9 cellular contexts compared by ENCODE assay signal in the genomic region with DNA sequence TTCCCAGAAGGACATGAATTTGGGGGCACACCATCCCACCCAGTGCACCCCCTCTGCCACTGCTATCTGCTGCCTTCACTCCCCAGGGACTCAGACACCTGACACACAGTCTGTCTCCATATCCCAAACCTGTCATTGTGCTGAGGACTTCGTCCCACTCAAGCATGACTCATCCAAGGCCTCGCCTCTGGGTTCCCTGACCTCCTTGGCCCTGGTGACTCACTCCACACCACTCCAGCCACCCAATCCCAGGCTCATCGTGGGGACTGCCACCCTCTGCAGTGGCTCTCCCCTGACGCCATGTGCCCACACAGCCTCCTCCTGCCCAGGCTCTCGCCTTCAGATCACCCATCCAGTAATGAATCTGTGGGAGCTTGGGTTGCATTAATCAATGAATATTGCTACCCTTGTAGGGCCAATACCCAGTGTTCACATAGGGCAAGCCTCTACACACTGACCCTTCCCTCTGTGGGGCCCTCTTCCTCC. TPM values are rescaled to one million over a fixed set of nuclear protein-coding genes. Genes with fewer than 3 reads are reported as not detected.
A peak's percentile ranks its signal among the peaks of the same experiment; 100 is the strongest.
DNase-seq lines count a peak whose midpoint lies in the region; ATAC-seq and TF ChIP-seq lines count a peak whose summit lies in the region.
"Had no signal": no experiment of that assay in that cellular context is flagged by ENCODE, and none has a peak within 500 bp of the region (broad histone marks: within the 10 kb centered on the region; RNA-seq: fewer than 3 reads in every experiment).

No MANE protein-coding gene starts in this region.

- DNase-seq in activated effector memory CD4-positive, alpha-beta T cell treated with anti-CD3 and anti-CD28 coated beads, Interleukin-2, amount 50 U/mL, for 16 hours, result peak; percentile 57
- no peak for DNase-seq in activated effector memory CD4-positive, alpha-beta T cell treated with Interleukin-2 at 50 U/mL for 16 hours
- peak; percentile 44 for DNase-seq in RWPE1 (ENCODE audit: low spot score)
- peak; percentile 52 for DNase-seq in stomach
- no peak for DNase-seq in DMS153 (lab: John Stamatoyannopoulos, UW)
- DNase-seq in NCI-H510A treated with DMSO at 0.1 percent for 48 hours (lab: John Stamatoyannopoulos, UW), result no peak
- no peak for DNase-seq in GOT3 (lab: John Stamatoyannopoulos, UW)
- DNase-seq: NCI-H1436 had no signal

- H3K27ac ChIP-seq in RWPE1, result no peak overlapping the region
- no peak overlapping the region for H3K27ac ChIP-seq in gastroesophageal sphincter
- H3K27ac ChIP-seq in stomach, result no peak overlapping the region

- H3K9me3 ChIP-seq in gastroesophageal sphincter (no peaks in the 10 kb centered on the region), stomach (no peaks in the 10 kb centered on the region)

- peak; percentile 32 for ATAC-seq in gastroesophageal sphincter

- no peak overlapping the region for H3K4me3 ChIP-seq in gastroesophageal sphincter
- H3K4me3 ChIP-seq in stomach, result no peak overlapping the region

- TF ChIP-seq POLR2A in gastroesophageal sphincter (IDR thresholded peaks at IDR 0.05), result no peak
- no peak for TF ChIP-seq POLR2A in stomach (IDR thresholded peaks at IDR 0.05)

- 51 to 63% methylated on average over 4 to 5 of the region's 5 CpGs for WGBS in gastroesophageal sphincter (ENCODE audit: low coverage in 1 of 2), 2 donors
- 49 to 66% (median 55%) methylated on average over 5 of the region's 5 CpGs for WGBS in stomach, 5 donors

- POLR2A ChIA-PET in RWPE1 (lab: Yijun Ruan, JAX; ENCODE audit: low non-redundant PET), result no interaction called here

- no peaks in the 10 kb centered on the region for H3K4me1 ChIP-seq in gastroesophageal sphincter
- H3K4me1 ChIP-seq in stomach, result peaks cover 0 to 15% (median 3%) of the 10 kb centered on the region in 4 donors

- TF ChIP-seq EP300 in gastroesophageal sphincter (IDR thresholded peaks at IDR 0.05) (no peak), stomach (IDR thresholded peaks at IDR 0.05) (no peak)

- H3K27me3 ChIP-seq in gastroesophageal sphincter (peaks cover 11% of the 10 kb centered on the region), stomach (no peaks in the 10 kb centered on the region)

- CTCF ChIA-PET in RWPE1 (lab: Yijun Ruan, JAX), result interaction anchor here (0.6 kb wide), 1 partner anchor 284 kb away, joined by 3 read pairs; no protein-coding TSS in a partner anchor

- intact Hi-C loops in stomach (cut with DNase I; ENCODE audit: low total_unique reads), result no loop called here

- H3K36me3 ChIP-seq in gastroesophageal sphincter, result no peaks in the 10 kb centered on the region
- no peaks in the 10 kb centered on the region for H3K36me3 ChIP-seq in stomach

- TF ChIP-seq CTCF in RWPE1 (conservative IDR thresholded peaks at IDR 0.05; ENCODE audit: low read depth) (no peak), gastroesophageal sphincter (IDR thresholded peaks at IDR 0.05) (no peak), stomach (IDR thresholded peaks at IDR 0.05) (no peak)

RNA-seq across cellular contexts. Expression of a gene that starts 6.6 kb away (rescaled TPM):
- total RNA-seq in gastroesophageal sphincter (10 to 100 TPM; 18.8 to 52.1 (median 30.7) TPM), stomach (10 to 100 TPM in 4 of 5 donors, 1 to 10 TPM in 1; 9.9 to 65.2 (median 42.2) TPM)
- 10 to 100 TPM; 24.5 to 37.9 (median 30.5) TPM for polyA plus RNA-seq in stomach

Comparison
In these comparisons a context has a peak if more than half of its experiments do, and no peak if none do; other contexts are left out.
1. DNase-seq: peak in activated effector memory CD4-positive, alpha-beta T cell treated with anti-CD3 and anti-CD28 coated beads, Interleukin-2, amount 50 U/mL, for 16 hours (single experiment), RWPE1 (single experiment) and stomach (single experiment); none in activated effector memory CD4-positive, alpha-beta T cell treated with Interleukin-2 at 50 U/mL for 16 hours (single experiment), DMS153 (single experiment), NCI-H510A treated with DMSO at 0.1 percent for 48 hours (single experiment) and GOT3 (single experiment).